Comparison of ENCODE assay signal across 9 cellular contexts in the genomic region with DNA sequence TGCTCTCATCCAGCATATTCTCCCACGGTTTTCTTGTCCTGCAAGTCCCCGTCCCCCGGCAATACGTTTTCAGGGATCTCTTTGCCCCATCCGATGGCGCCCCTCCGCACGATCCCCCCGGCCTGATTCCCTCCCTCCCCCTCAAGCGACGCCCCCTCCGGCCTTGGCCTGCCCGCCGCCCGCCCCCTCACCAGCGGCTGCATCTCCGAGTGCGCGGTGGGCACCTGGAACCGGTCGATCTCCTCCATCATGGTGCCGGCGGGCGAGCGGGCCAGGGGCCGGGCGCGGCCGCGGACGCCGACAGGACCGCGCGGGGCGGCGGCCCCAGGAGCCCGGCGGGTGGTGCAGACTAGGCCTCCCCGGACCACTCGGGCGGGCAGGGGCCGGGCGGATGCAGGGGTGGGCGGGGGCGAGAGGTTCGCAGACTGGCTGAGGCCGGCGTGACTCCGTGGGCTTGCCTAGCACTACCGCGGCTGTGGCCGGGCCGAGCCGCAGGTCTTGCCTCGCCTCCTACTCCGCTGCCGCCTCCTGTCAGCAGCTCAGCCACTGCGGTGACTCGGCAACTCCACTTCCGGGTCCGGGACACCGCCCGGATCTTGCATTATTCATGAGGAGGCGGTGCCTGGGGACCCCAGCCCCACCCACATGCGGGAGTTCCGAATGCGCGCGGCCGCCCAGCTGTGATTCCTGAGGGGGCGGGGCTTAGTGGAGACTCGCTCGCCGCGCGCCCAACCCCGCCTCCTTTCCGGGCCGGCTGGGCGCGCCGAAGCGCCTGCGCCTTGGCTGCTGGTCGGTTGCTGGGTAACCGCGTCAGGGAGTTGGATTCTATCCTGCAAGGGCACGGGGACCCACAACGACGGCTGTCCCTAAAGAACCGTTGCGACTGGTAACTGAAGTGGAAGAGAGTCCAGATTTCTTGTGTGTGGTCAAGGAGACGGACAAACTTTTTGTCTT. TPM values are rescaled to one million over a fixed set of nuclear protein-coding genes. Genes with fewer than 3 reads are reported as not detected.
DNase-seq lines count a peak whose midpoint lies in the region; ATAC-seq and TF ChIP-seq lines count a peak whose summit lies in the region.
"Had no signal": no experiment of that assay in that cellular context is flagged by ENCODE, and none has a peak within 500 bp of the region (broad histone marks: within the 10 kb centered on the region; RNA-seq: fewer than 3 reads in every experiment).

A gene (plus strand): TSS at position 793 of the 954 bp plus-strand sequence. CDS start 201 bp downstream, outside the sequence.
A gene with protein sequence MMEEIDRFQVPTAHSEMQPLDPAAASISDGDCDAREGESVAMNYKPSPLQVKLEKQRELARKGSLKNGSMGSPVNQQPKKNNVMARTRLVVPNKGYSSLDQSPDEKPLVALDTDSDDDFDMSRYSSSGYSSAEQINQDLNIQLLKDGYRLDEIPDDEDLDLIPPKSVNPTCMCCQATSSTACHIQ (minus strand): TSS at position 558 of the 954 bp plus-strand sequence. CDS start 307 bp downstream, at position 251.

- TF ChIP-seq POLR2A in spleen (IDR thresholded peaks at IDR 0.05), result peak in 2 of 3 donors; percentile 23 to 59

- peak within 1 kb of the TSS; percentile 90 for H3K27ac Mint-ChIP-seq in central memory CD8-positive, alpha-beta T cell (ENCODE audit: low read depth)

- peak within 1 kb of the TSS; percentile 28 to 90 (median 75) for H3K27ac ChIP-seq in spleen

- no peaks in the 10 kb centered on the region for H3K9me3 Mint-ChIP-seq in central memory CD8-positive, alpha-beta T cell

- DNase-seq in AG10803 (ENCODE audit: low read depth), result peak; percentile 98
- DNase-seq in NCI-H345 treated with DMSO at 0.1 percent for 48 hours (lab: John Stamatoyannopoulos, UW; ENCODE audit: unreplicated experiment), result peak; percentile 96
- peak; percentile 99 for DNase-seq in activated CD4-positive, CD25-positive, alpha-beta regulatory T cell treated with anti-CD3 and anti-CD28 coated beads, Interleukin-2, amount 50 U/mL, for 16 hours (ENCODE audit: low read depth, low spot score)
- peak; percentile 98 to 99 for DNase-seq in central memory CD8-positive, alpha-beta T cell (ENCODE audit: low spot score in 2 of 2)
- peak; percentile 97 for DNase-seq in inferior parietal cortex (ENCODE audit: extremely low spot score)
- peak; percentile 100 for DNase-seq in spleen

- H3K27me3 ChIP-seq in spleen (replicated peaks in 1 of 7), result peaks cover 0 to 8% (median 0%) of the 10 kb centered on the region in 7 donors

- no peaks in the 10 kb centered on the region for H3K36me3 ChIP-seq in spleen

- TF ChIP-seq CTCF in AG10803 (conservative IDR thresholded peaks at IDR 0.05; ENCODE audit: low read length), result no peak
- peak in 1 of 11 experiments; percentile 47 for TF ChIP-seq CTCF in spleen (IDR thresholded peaks at IDR 0.05 in 8 of 11, conservative IDR thresholded peaks at IDR 0.05 in 3 of 11)

- H3K4me3 ChIP-seq in AG10803 (ENCODE audit: low read length) (peak within 1 kb of the TSS; percentile 90), spleen (peak within 1 kb of the TSS; percentile 58 to 92 (median 67))

- 0 to 1% (median 1%) methylated on average over 45 to 94 of the region's 94 CpGs for WGBS in spleen, 5 donors

- peak within 1 kb of the TSS; percentile 88 for H3K4me3 Mint-ChIP-seq in central memory CD8-positive, alpha-beta T cell

- intact Hi-C loops in spleen (cut with DNase I; ENCODE audit: low total_unique reads), result loop anchor here (5.0 kb wide), 1 partner anchor 154 kb away; a partner anchor contains a TSS

- peak; percentile 99 for ATAC-seq in GM19035 (IDR thresholded peaks at IDR 0.05; ENCODE audit: unreplicated experiment)
- peak; percentile 97 for ATAC-seq in HG03342 (IDR thresholded peaks at IDR 0.05; ENCODE audit: unreplicated experiment)
- peak; percentile 98 for ATAC-seq in central memory CD8-positive, alpha-beta T cell (replicated peaks; ENCODE audit: extremely low read depth, poor library complexity, severe bottlenecking)

- no peaks in the 10 kb centered on the region for H3K27me3 Mint-ChIP-seq in central memory CD8-positive, alpha-beta T cell

- H3K9me3 ChIP-seq in spleen, result no peaks in the 10 kb centered on the region

- H3K4me1 Mint-ChIP-seq in central memory CD8-positive, alpha-beta T cell, result peaks cover 35% of the 10 kb centered on the region

- H3K36me3 Mint-ChIP-seq in central memory CD8-positive, alpha-beta T cell (ENCODE audit: insufficient read depth), result peaks cover 9% of the 10 kb centered on the region

- H3K4me1 ChIP-seq in spleen, result peaks cover 14 to 49% (median 31%) of the 10 kb centered on the region in 6 donors

RNA-seq across cellular contexts. Expression of the first gene that starts in this region (rescaled TPM):
- total RNA-seq in spleen, result not detected
- not detected for polyA plus RNA-seq in spleen
- total RNA-seq: activated CD8-positive, alpha-beta memory T cell treated with anti-CD3 and anti-CD28 coated beads for 36 hours had no signal

RNA-seq across cellular contexts. Expression of the second gene that starts in this region (rescaled TPM):
- 10 to 100 TPM; 10.4 to 26.9 (median 16.5) TPM for total RNA-seq in spleen
- polyA plus RNA-seq in spleen, result 1 to 10 TPM; 3.2 to 9.3 (median 3.5) TPM

Comparison
In these comparisons a context has a peak if more than half of its experiments do, and no peak if none do; other contexts are left out.
1. Peak in every context shown above with its lines: DNase-seq, ATAC-seq, H3K4me3 ChIP-seq and H3K27ac ChIP-seq.